Comparison of ENCODE assay signal across 11 cellular contexts in genomic region chr10:26457088-26457487, GRCh38. TPM values are rescaled to one million over a fixed set of nuclear protein-coding genes. Genes with fewer than 3 reads are reported as not detected.
A peak's percentile ranks its signal among the peaks of the same experiment; 100 is the strongest.
DNase-seq lines count a peak whose midpoint lies in the region; ATAC-seq and TF ChIP-seq lines count a peak whose summit lies in the region.
"Had no signal": no experiment of that assay in that cellular context is flagged by ENCODE, and none has a peak within 500 bp of the region (broad histone marks: within the 10 kb centered on the region; RNA-seq: fewer than 3 reads in every experiment).

No MANE protein-coding gene starts in this region.

- H3K27ac ChIP-seq in CD4-positive, alpha-beta memory T cell (ENCODE audit: low read depth, low read length), result no peak overlapping the region
- peak overlapping the region; percentile 95 for H3K27ac ChIP-seq in OCI-LY7 (ENCODE audit: low read depth, low read length, poor library complexity, severe bottlenecking)
- H3K27ac ChIP-seq in mesenchymal stem cell (ENCODE audit: low read length, poor library complexity, severe bottlenecking), result no peak overlapping the region
- no peak overlapping the region for H3K27ac ChIP-seq in PC-9
- H3K27ac ChIP-seq in right lobe of liver, result no peak overlapping the region

- intact Hi-C loops in CD4-positive, alpha-beta memory T cell (cut with micrococcal nuclease), result no loop called here
- intact Hi-C loops in OCI-LY7 (cut with micrococcal nuclease; ENCODE audit: unreplicated experiment), result loop anchor here (1.0 to 2.0 kb wide), 3 partner anchors 8 to 25 kb away; partner anchors contain the start of gene APBB1IP
- intact Hi-C loops in PC-9 (cut with micrococcal nuclease; ENCODE audit: unreplicated experiment), result no loop called here
- intact Hi-C loops in right lobe of liver (cut with DNase I), result no loop called here

- BruUV-seq in OCI-LY7 (replicated peaks; lab: Mats Ljungman, UMichigan) (no TSS peak), PC-9 (replicated peaks; lab: Mats Ljungman, UMichigan) (no TSS peak)

- H2BK120ac ChIP-seq in mesenchymal stem cell (ENCODE audit: low read depth, low read length), result no peak overlapping the region

- H3K4ac ChIP-seq in mesenchymal stem cell (ENCODE audit: low read depth in 1 of 2, low read length in 2 of 2), result no peak overlapping the region

- no peak overlapping the region for H3K14ac ChIP-seq in mesenchymal stem cell (ENCODE audit: low read length in 2 of 2)

- no peak overlapping the region for H4K8ac ChIP-seq in mesenchymal stem cell (ENCODE audit: low read length)

- no peak overlapping the region for H2AK5ac ChIP-seq in mesenchymal stem cell (ENCODE audit: low read length, severe bottlenecking)

- H3K23ac ChIP-seq in mesenchymal stem cell (ENCODE audit: low read length in 2 of 2), result no peak overlapping the region

- H4K20me1 ChIP-seq in OCI-LY7 (ENCODE audit: insufficient read depth, low read length) (no peaks in the 10 kb centered on the region), PC-9 (ENCODE audit: insufficient read depth) (no peaks in the 10 kb centered on the region)

- ATAC-seq in GM19043 (IDR thresholded peaks at IDR 0.05; ENCODE audit: low read depth, unreplicated experiment) (peak; percentile 83), HG02938 (IDR thresholded peaks at IDR 0.05; ENCODE audit: unreplicated experiment) (peak; percentile 92), right lobe of liver (no peak)

- H4K91ac ChIP-seq in mesenchymal stem cell (ENCODE audit: low read length), result no peak overlapping the region

- H3K4me2 ChIP-seq in OCI-LY7 (ENCODE audit: low read length), result peak overlapping the region; percentile 77
- H3K4me2 ChIP-seq in mesenchymal stem cell (ENCODE audit: low read length, poor library complexity, severe bottlenecking), result no peak overlapping the region
- no peak overlapping the region for H3K4me2 ChIP-seq in PC-9

- H3K79me2 ChIP-seq in OCI-LY7 (ENCODE audit: insufficient read depth, low read depth, low read length), result peaks cover 94% of the 10 kb centered on the region
- no peaks in the 10 kb centered on the region for H3K79me2 ChIP-seq in PC-9 (ENCODE audit: low read depth)

- TF ChIP-seq POLR2A in right lobe of liver (IDR thresholded peaks at IDR 0.05), result no peak

- peaks cover 42% of the 10 kb centered on the region in 2 donors for H3K36me3 Mint-ChIP-seq in CD4-positive, alpha-beta memory T cell

- peak overlapping the region in 5 of 8 donors; percentile 32 to 62 (median 47) for H3K4me3 Mint-ChIP-seq in CD4-positive, alpha-beta memory T cell

- H3K27me3 Mint-ChIP-seq in CD4-positive, alpha-beta memory T cell, result no peaks in the 10 kb centered on the region

- CTCF ChIA-PET in CD4-positive, alpha-beta memory T cell (lab: Charles Lee; ENCODE audit: partially characterized antibody), result interaction anchor here (0.6 to 1.7 kb wide), 4 partner anchors 11 to 77 kb away, joined by 3 to 9 read pairs (median 4); no protein-coding TSS in a partner anchor
- CTCF ChIA-PET in OCI-LY7 (lab: Charles Lee; ENCODE audit: unreplicated experiment), result interaction anchor here (1.0 kb wide), 1 partner anchor 24 kb away, joined by 3 read pairs; no protein-coding TSS in a partner anchor
- CTCF ChIA-PET in PC-9 (lab: Charles Lee), result no interaction called here

- no peak overlapping the region for H3K9ac ChIP-seq in mesenchymal stem cell (ENCODE audit: low read length)

- H2BK12ac ChIP-seq in mesenchymal stem cell (ENCODE audit: low read length in 2 of 2), result no peak overlapping the region

- H3F3A ChIP-seq in PC-9 (ENCODE audit: insufficient read depth, low read depth), result no peaks in the 10 kb centered on the region

- H3K9me2 ChIP-seq in OCI-LY7 (ENCODE audit: insufficient read depth, low read length), result no peaks in the 10 kb centered on the region
- no peaks in the 10 kb centered on the region for H3K9me2 ChIP-seq in PC-9 (ENCODE audit: insufficient read depth)

- POLR2A ChIA-PET in CD4-positive, alpha-beta memory T cell (lab: Charles Lee; ENCODE audit: partially characterized antibody), result interaction anchor here (1.5 kb wide), 1 partner anchor 16 kb away, joined by 5 read pairs; no protein-coding TSS in a partner anchor
- POLR2A ChIA-PET in OCI-LY7 (lab: Charles Lee) (interaction anchor here (0.7 to 3.7 kb wide), 10 partner anchors 9 to 98 kb away, joined by 3 to 30 read pairs (median 6); no protein-coding TSS in a partner anchor), PC-9 (lab: Charles Lee; ENCODE audit: unreplicated experiment) (no interaction called here)

- H2BK5ac ChIP-seq in mesenchymal stem cell (ENCODE audit: low read depth, low read length, poor library complexity, severe bottlenecking), result no peak overlapping the region

- H3K27me3 ChIP-seq in CD4-positive, alpha-beta memory T cell (ENCODE audit: insufficient read depth, low read length), result no peaks in the 10 kb centered on the region
- H3K27me3 ChIP-seq in mesenchymal stem cell (ENCODE audit: control insufficient read depth in 1 of 2, insufficient read depth in 1 of 2, low read length in 2 of 2) (no peaks in the 10 kb centered on the region), PC-9 (ENCODE audit: insufficient read depth, low read depth) (no peaks in the 10 kb centered on the region), right lobe of liver (no peaks in the 10 kb centered on the region)

- no peak overlapping the region for H3K4me3 ChIP-seq in CD4-positive, alpha-beta memory T cell (ENCODE audit: low read length in 2 of 2)
- H3K4me3 ChIP-seq in OCI-LY7 (ENCODE audit: low read depth, low read length, poor library complexity, severe bottlenecking) (peak overlapping the region; percentile 57), mesenchymal stem cell (ENCODE audit: insufficient read depth in 1 of 2, low read depth in 1 of 2, low read length in 2 of 2) (no peak overlapping the region), PC-9 (no peak overlapping the region), right lobe of liver (no peak overlapping the region)

- no peak for DNase-seq in CD4-positive, alpha-beta memory T cell
- peak; percentile 94 for DNase-seq in OCI-LY7 (ENCODE audit: low spot score)
- DNase-seq in mesenchymal stem cell, result no peak
- no peak for DNase-seq in PC-9
- no peak for DNase-seq in right lobe of liver
- no peak for DNase-seq in cerebellar cortex (ENCODE audit: low spot score)
- DNase-seq: stimulated activated CD4-positive, alpha-beta T cell treated with anti-CD3 and anti-CD28 coated beads, Interleukin-1b, Interleukin-23, amount 100 ng/mL, for 48 hours had no signal

- peaks cover 63% of the 10 kb centered on the region for H3K4me1 ChIP-seq in CD4-positive, alpha-beta memory T cell (ENCODE audit: insufficient read depth, low read length)
- H3K4me1 ChIP-seq in OCI-LY7 (ENCODE audit: insufficient read depth, low read length, poor library complexity, severe bottlenecking), result peaks cover 78% of the 10 kb centered on the region
- H3K4me1 ChIP-seq in mesenchymal stem cell (ENCODE audit: control insufficient read depth, insufficient read depth, low read depth, low read length), result no peaks in the 10 kb centered on the region
- no peaks in the 10 kb centered on the region for H3K4me1 ChIP-seq in PC-9 (replicated peaks; ENCODE audit: insufficient read depth)
- H3K4me1 ChIP-seq in right lobe of liver, result peaks cover 0 to 14% (median 0%) of the 10 kb centered on the region in 4 donors

- TF ChIP-seq CTCF in OCI-LY7 (conservative IDR thresholded peaks at IDR 0.05; ENCODE audit: low read length) (no peak), PC-9 (conservative IDR thresholded peaks at IDR 0.05) (no peak), right lobe of liver (IDR thresholded peaks at IDR 0.05) (no peak)

- H3K79me1 ChIP-seq in mesenchymal stem cell (replicated peaks; ENCODE audit: low read length, poor library complexity, severe bottlenecking), result no peaks in the 10 kb centered on the region

- H3K27ac Mint-ChIP-seq in CD4-positive, alpha-beta memory T cell, result peak overlapping the region; percentile 35 to 90 (median 61)

- no peak overlapping the region for H2BK15ac ChIP-seq in mesenchymal stem cell (ENCODE audit: low read depth, poor library complexity, severe bottlenecking)

- H3K4me1 Mint-ChIP-seq in CD4-positive, alpha-beta memory T cell, result peaks cover 59 to 78% (median 71%) of the 10 kb centered on the region in 4 donors

- no peaks in the 10 kb centered on the region for H3K9me3 ChIP-seq in CD4-positive, alpha-beta memory T cell (ENCODE audit: control insufficient read depth in 1 of 2, low read length in 2 of 2)
- peaks cover 12% of the 10 kb centered on the region; the same call in 1 of the 2 replicates for H3K9me3 ChIP-seq in OCI-LY7 (ENCODE audit: low read length)
- H3K9me3 ChIP-seq in mesenchymal stem cell (ENCODE audit: control insufficient read depth, low read length), result no peaks in the 10 kb centered on the region
- no peaks in the 10 kb centered on the region for H3K9me3 ChIP-seq in PC-9 (ENCODE audit: insufficient read depth, low read depth)
- no peaks in the 10 kb centered on the region for H3K9me3 ChIP-seq in right lobe of liver

- 85% methylated on average over 5 of the region's 5 CpGs for WGBS in mesenchymal stem cell
- WGBS in right lobe of liver (ENCODE audit: insufficient coverage, low coverage, low lambda C conversion rate, missing lambda C conversion rate), result 69% methylated on average over 5 of the region's 5 CpGs

- peaks cover 0 to 4% (median 0%) of the 10 kb centered on the region in 8 donors for H3K9me3 Mint-ChIP-seq in CD4-positive, alpha-beta memory T cell

- no peaks in the 10 kb centered on the region for H3K36me3 ChIP-seq in CD4-positive, alpha-beta memory T cell (ENCODE audit: insufficient read depth, low read length)
- H3K36me3 ChIP-seq in OCI-LY7 (ENCODE audit: insufficient read depth, low read length), result peaks cover 63% of the 10 kb centered on the region
- peaks cover 0 to 26% of the 10 kb centered on the region in 2 experiments for H3K36me3 ChIP-seq in mesenchymal stem cell (ENCODE audit: control insufficient read depth in 1 of 2, insufficient read depth in 2 of 2, low read depth in 1 of 2, low read length in 2 of 2)
- no peaks in the 10 kb centered on the region for H3K36me3 ChIP-seq in PC-9 (ENCODE audit: low read depth)
- no peaks in the 10 kb centered on the region for H3K36me3 ChIP-seq in right lobe of liver

- H2AFZ ChIP-seq in OCI-LY7 (ENCODE audit: low read length) (no peak overlapping the region), mesenchymal stem cell (ENCODE audit: low read depth, low read length) (no peak overlapping the region), PC-9 (no peak overlapping the region)

- H3K18ac ChIP-seq in mesenchymal stem cell (ENCODE audit: low read depth in 1 of 2, low read length in 2 of 2), result no peak overlapping the region

RNA-seq across cellular contexts. Expression of gene APBB1IP, which starts 18.9 kb away (rescaled TPM):
- 100 to 1,000 TPM; 106 TPM for total RNA-seq in CD4-positive, alpha-beta memory T cell
- polyA plus RNA-seq in CD4-positive, alpha-beta memory T cell, result 10 to 100 TPM; 30.6 to 85.9 TPM
- total RNA-seq in OCI-LY7 (2014; rRNA removed; shearing (Covaris generic)), result 58.1 and 65.8 TPM in 2 replicates
- total RNA-seq in OCI-LY7 (2022), result 167 and 196 TPM in 2 replicates
- polyA plus RNA-seq in mesenchymal stem cell (2013, experiment 1 of 2), result 0.15 TPM
- polyA plus RNA-seq in mesenchymal stem cell (2013, experiment 2 of 2), result 0.08 TPM
- not detected in 2 replicates for total RNA-seq in PC-9 (2021)
- 10 to 100 TPM; 13.0 to 50.7 (median 16.5) TPM for total RNA-seq in right lobe of liver
- total RNA-seq: endothelial cell of umbilical vein, HT1080 had no signal
- polyA plus RNA-seq: endothelial cell of umbilical vein had no signal

Comparison
In these comparisons a context has a peak if more than half of its experiments do, and no peak if none do; other contexts are left out.
1. ATAC-seq: peak in GM19043 (single experiment) and HG02938 (single experiment); none in right lobe of liver (0 of 4).
2. RNA of gene APBB1IP, which starts 18.9 kb away (total RNA-seq): 58.1 to 196 TPM in OCI-LY7, 106 TPM in CD4-positive, alpha-beta memory T cell and 13.0 to 50.7 TPM in right lobe of liver; not detected in PC-9; every median in the first group is over 10 times any median in the second.